In genomic region chr11:79047356-79047755, GRCh38 we compare ENCODE assay signal across 19 cellular contexts.
A peak's percentile ranks its signal among the peaks of the same experiment; 100 is the strongest.
DNase-seq lines count a peak whose midpoint lies in the region; ATAC-seq and TF ChIP-seq lines count a peak whose summit lies in the region.
"Had no signal": no experiment of that assay in that cellular context is flagged by ENCODE, and none has a peak within 500 bp of the region (broad histone marks: within the 10 kb centered on the region; RNA-seq: fewer than 3 reads in every experiment).

No MANE protein-coding gene starts in this region.

- H3K27me3 ChIP-seq in WERI-Rb-1 (ENCODE audit: insufficient read depth, low read depth, severe bottlenecking) (no peaks in the 10 kb centered on the region), thyroid gland (no peaks in the 10 kb centered on the region)
- H3K27me3 ChIP-seq: BE2C, SJSA1 had no signal

- intact Hi-C loops in thyroid gland (cut with DNase I) = no loop called here

- no peak for TF ChIP-seq POLR2A in thyroid gland (IDR thresholded peaks at IDR 0.05)

- DNase-seq in NCI-H82 (lab: John Stamatoyannopoulos, UW) = peak; percentile 32
- DNase-seq in NCI-H82 treated with DMSO at 0.1 percent for 48 hours (lab: John Stamatoyannopoulos, UW; ENCODE audit: unreplicated experiment) = no peak
- peak; percentile 64 for DNase-seq in NCI-H2171 (lab: John Stamatoyannopoulos, UW)
- DNase-seq in WERI-Rb-1 = peak; percentile 26
- DNase-seq in thyroid gland = peak; percentile 75 to 78
- DNase-seq: BE2C, DMS79 treated with DMSO at 0.1 percent for 48 hours, H7, KBM-7, NCI-H1930, NCI-H446, NCI-H774, T-helper 2 cell had no signal

- 26 to 35% methylated on average over 7 of the region's 7 CpGs for WGBS in thyroid gland, 2 donors

- ATAC-seq in HG03354 (IDR thresholded peaks at IDR 0.05; ENCODE audit: poor library complexity, severe bottlenecking, unreplicated experiment) (no peak), HG03432 (IDR thresholded peaks at IDR 0.05; ENCODE audit: unreplicated experiment) (no peak)
- ATAC-seq: HepG2, Right ventricle myocardium inferior had no signal

- H3K27ac ChIP-seq in WERI-Rb-1 = no peak overlapping the region
- H3K27ac ChIP-seq in thyroid gland = peak overlapping the region in 1 of 3 donors; percentile 39
- H3K27ac ChIP-seq: HL-60, SJSA1 had no signal

- H3K4me1 ChIP-seq in thyroid gland = peaks cover 46 to 54% of the 10 kb centered on the region in 2 donors
- H3K4me1 ChIP-seq: SJSA1 had no signal

- H3K36me3 ChIP-seq in WERI-Rb-1 = no peaks in the 10 kb centered on the region
- H3K36me3 ChIP-seq in thyroid gland = no peaks in the 10 kb centered on the region
- H3K36me3 ChIP-seq: BE2C, SJSA1 had no signal

- H3K9me3 ChIP-seq in WERI-Rb-1 (ENCODE audit: severe bottlenecking) (peaks cover 3% of the 10 kb centered on the region), thyroid gland (no peaks in the 10 kb centered on the region)
- H3K9me3 ChIP-seq: BE2C, SJSA1 had no signal

- no peak for TF ChIP-seq CTCF in WERI-Rb-1 (IDR thresholded peaks at IDR 0.05; ENCODE audit: low read depth, low read length)
- TF ChIP-seq CTCF in thyroid gland (IDR thresholded peaks at IDR 0.05) = no peak

- H3K4me3 ChIP-seq in WERI-Rb-1 (ENCODE audit: low read depth, low read length) (no peak overlapping the region), thyroid gland (replicated peaks in 1 of 3) (no peak overlapping the region)
- H3K4me3 ChIP-seq: SJSA1 had no signal
